Comparison of ENCODE assay signal across 19 cellular contexts in the genomic region with DNA sequence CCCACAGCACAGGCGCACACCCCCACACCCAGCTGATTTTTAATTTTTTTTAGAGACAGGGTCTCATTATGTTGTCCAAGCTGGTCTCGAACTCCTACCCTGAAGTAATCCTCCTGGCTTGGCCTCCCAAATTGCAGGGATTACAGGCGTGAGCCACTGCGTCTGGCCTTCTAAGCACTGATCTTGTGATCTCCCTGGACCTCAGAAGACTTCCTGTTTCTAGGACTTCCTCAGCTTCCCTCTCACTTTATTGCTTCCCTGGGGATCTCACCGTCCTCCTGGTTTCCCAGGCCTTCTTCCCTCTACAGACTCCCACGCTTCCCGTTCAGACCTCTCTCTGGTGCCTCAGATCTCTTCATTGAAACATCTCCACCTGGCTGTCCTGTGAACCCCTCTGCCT.
"Had no signal": no experiment of that assay in that cellular context is flagged by ENCODE, and none has a peak within 500 bp of the region (broad histone marks: within the 10 kb centered on the region; RNA-seq: fewer than 3 reads in every experiment).

No MANE protein-coding gene starts in this region.

- H3K27me3 Mint-ChIP-seq: brain; effector memory CD8-positive, alpha-beta T cell had no signal

- H3K9ac ChIP-seq: parathyroid adenoma had no signal

- H3K36me3 Mint-ChIP-seq: activated naive CD4-positive, alpha-beta T cell treated with anti-CD3 and anti-CD28 coated beads, Interleukin-2, amount 50 U/mL, for 72 hours; natural killer cell had no signal

- H3K4me3 Mint-ChIP-seq: activated T-helper 1 cell treated with anti-CD3 and anti-CD28 coated beads, Interleukin-12 subunit alpha, Interleukin-12 subunit beta, Interleukin-2, Interleukin-4 antibody, amounts not matched to agents 30 ng/mL and 10 ng/mL and 1 ng/mL, durations not matched to agents 14 hours and 24 hours and 36 hours; brain; effector memory CD8-positive, alpha-beta T cell; natural killer cell had no signal

- H3K79me2 ChIP-seq: parathyroid adenoma had no signal

- H3K4me1 Mint-ChIP-seq: brain had no signal

- H3K27me3 ChIP-seq: dorsolateral prefrontal cortex, esophagus squamous epithelium, gastrocnemius medialis, thyroid gland had no signal

- DNase-seq: activated CD4-positive, alpha-beta T cell treated with anti-CD3 and anti-CD28 coated beads for 1 hour; effector memory CD8-positive, alpha-beta T cell; esophagus squamous epithelium; gastrocnemius medialis; head of caudate nucleus; hypothalamus; left ventricle myocardium superior; midbrain; natural killer cell; stimulated activated CD4-positive, alpha-beta T cell treated with anti-CD3 and anti-CD28 coated beads, Interleukin-4, amount 100 ng/mL, for 24 hours; stimulated activated naive CD8-positive, alpha-beta T cell treated with anti-CD3 and anti-CD28 coated beads, Interleukin-15, Interleukin-2, amounts not matched to agents 100 U/mL and 50 U/mL, for 24 hours; SW 1271; thyroid gland; WERI-Rb-1 had no signal

- H2AFZ ChIP-seq: parathyroid adenoma had no signal

- H3K9me3 ChIP-seq: esophagus squamous epithelium, gastrocnemius medialis, thyroid gland had no signal

- H3K27ac ChIP-seq: dorsolateral prefrontal cortex, esophagus squamous epithelium, gastrocnemius medialis, parathyroid adenoma, thyroid gland, WERI-Rb-1 had no signal

- H3K4me3 ChIP-seq: dorsolateral prefrontal cortex, esophagus squamous epithelium, gastrocnemius medialis, thyroid gland had no signal

- H3K27ac Mint-ChIP-seq: activated T-helper 1 cell treated with anti-CD3 and anti-CD28 coated beads, Interleukin-12 subunit alpha, Interleukin-12 subunit beta, Interleukin-2, Interleukin-4 antibody, amounts not matched to agents 30 ng/mL and 10 ng/mL and 1 ng/mL, durations not matched to agents 14 hours and 24 hours and 36 hours; effector memory CD8-positive, alpha-beta T cell had no signal

- ATAC-seq: activated naive CD4-positive, alpha-beta T cell treated with anti-CD3 and anti-CD28 coated beads, Interleukin-2, amount 50 U/mL, for 72 hours; effector memory CD8-positive, alpha-beta T cell; gastrocnemius medialis; left ventricle myocardium superior; natural killer cell; stimulated activated naive CD8-positive, alpha-beta T cell treated with anti-CD3 and anti-CD28 coated beads, Interleukin-15, Interleukin-2, amounts not matched to agents 100 U/mL and 50 U/mL, for 24 hours had no signal

- H3K9me3 Mint-ChIP-seq: activated naive CD4-positive, alpha-beta T cell treated with anti-CD3 and anti-CD28 coated beads, Interleukin-2, amount 50 U/mL, for 72 hours; activated T-helper 1 cell treated with anti-CD3 and anti-CD28 coated beads, Interleukin-12 subunit alpha, Interleukin-12 subunit beta, Interleukin-2, Interleukin-4 antibody, amounts not matched to agents 30 ng/mL and 10 ng/mL and 1 ng/mL, durations not matched to agents 14 hours and 24 hours and 36 hours; brain; effector memory CD8-positive, alpha-beta T cell; natural killer cell had no signal

- H3K4me1 ChIP-seq: gastrocnemius medialis, parathyroid adenoma, thyroid gland had no signal
